ENCODE assay signal across 21 cellular contexts in genomic region chr3:18018491-18019177, GRCh38.
A peak's percentile ranks its signal among the peaks of the same experiment; 100 is the strongest.
DNase-seq lines count a peak whose midpoint lies in the region; ATAC-seq and TF ChIP-seq lines count a peak whose summit lies in the region.
"Had no signal": no experiment of that assay in that cellular context is flagged by ENCODE, and none has a peak within 500 bp of the region (broad histone marks: within the 10 kb centered on the region; RNA-seq: fewer than 3 reads in every experiment).

No MANE protein-coding gene starts in this region.

- H3K4me1 Mint-ChIP-seq in endodermal cell = peaks cover 36% of the 10 kb centered on the region
- H3K4me1 Mint-ChIP-seq: CD8-positive, alpha-beta memory T cell had no signal

- H3K27me3 ChIP-seq in DND-41 (ENCODE audit: insufficient read depth, low read length, poor library complexity) (no peaks in the 10 kb centered on the region), adipocyte (replicated peaks; ENCODE audit: control insufficient read depth, insufficient read depth, low read length) (no peaks in the 10 kb centered on the region), endodermal cell (ENCODE audit: control insufficient read depth, insufficient read depth, low read length, poor library complexity, severe bottlenecking) (no peaks in the 10 kb centered on the region), upper lobe of right lung (no peaks in the 10 kb centered on the region)

- H3K27ac Mint-ChIP-seq in endodermal cell = peak overlapping the region; percentile 25
- H3K27ac Mint-ChIP-seq: CD8-positive, alpha-beta memory T cell had no signal

- H2AFZ ChIP-seq in DND-41 (ENCODE audit: low read depth, low read length) = peak overlapping the region; percentile 42

- H3K9me3 Mint-ChIP-seq in endodermal cell = peaks cover 12% of the 10 kb centered on the region

- WGBS in endodermal cell (ENCODE audit: insufficient coverage in 1 of 2, insufficient read length in 1 of 2), 2 experiments = 44 to 63% methylated on average over 4 to 6 of the region's 6 CpGs

- H3K9ac ChIP-seq in DND-41 (ENCODE audit: low read depth, low read length) = peak overlapping the region; percentile 51
- no peak overlapping the region for H3K9ac ChIP-seq in adipocyte (ENCODE audit: low read length)
- no peak overlapping the region for H3K9ac ChIP-seq in endodermal cell (ENCODE audit: extremely low read depth, low read length, poor library complexity, severe bottlenecking)
- H3K9ac ChIP-seq: KMS-11, SK-N-SH had no signal

- peak overlapping the region; percentile 95 for H3K27ac ChIP-seq in DND-41 (ENCODE audit: low read length)
- H3K27ac ChIP-seq in endodermal cell (ENCODE audit: low read depth, low read length) = no peak overlapping the region
- H3K27ac ChIP-seq in upper lobe of right lung = no peak overlapping the region
- H3K27ac ChIP-seq: A549, KMS-11 had no signal

- ATAC-seq in DND-41 (ENCODE audit: insufficient read depth, low read depth) (peak; percentile 90), upper lobe of right lung (no peak), HG02938 (IDR thresholded peaks at IDR 0.05; ENCODE audit: unreplicated experiment) (no peak)
- ATAC-seq: A549, HepG2 had no signal

- H3K4me1 ChIP-seq in DND-41 (ENCODE audit: insufficient read depth, low read length) = peaks cover 50% of the 10 kb centered on the region
- no peaks in the 10 kb centered on the region for H3K4me1 ChIP-seq in adipocyte (ENCODE audit: control insufficient read depth, insufficient read depth, low read length)
- H3K4me1 ChIP-seq in endodermal cell (ENCODE audit: control insufficient read depth, insufficient read depth, low read length) = peaks cover 8% of the 10 kb centered on the region
- H3K4me1 ChIP-seq in upper lobe of right lung = no peaks in the 10 kb centered on the region
- H3K4me1 ChIP-seq: A549 had no signal

- peak overlapping the region; percentile 54 for H3K4me2 ChIP-seq in DND-41 (ENCODE audit: insufficient read depth, low read length)
- H3K4me2 ChIP-seq: A549, KMS-11, SK-N-SH had no signal

- intact Hi-C loops in upper lobe of right lung (cut with DNase I) = no loop called here

- H3K4me3 Mint-ChIP-seq in endodermal cell = no peak overlapping the region

- no peaks in the 10 kb centered on the region for H3K27me3 Mint-ChIP-seq in endodermal cell (ENCODE audit: insufficient read depth)

- no peaks in the 10 kb centered on the region for H3K9me3 ChIP-seq in DND-41 (ENCODE audit: insufficient read depth, low read length, severe bottlenecking)
- peaks cover 24% of the 10 kb centered on the region for H3K9me3 ChIP-seq in adipocyte (ENCODE audit: control insufficient read depth, low read length)
- H3K9me3 ChIP-seq in endodermal cell (ENCODE audit: control insufficient read depth, low read length) = peaks cover 46% of the 10 kb centered on the region
- no peaks in the 10 kb centered on the region for H3K9me3 ChIP-seq in upper lobe of right lung
- H3K9me3 ChIP-seq: A549, SK-N-SH had no signal

- peaks cover 47% of the 10 kb centered on the region for H3K36me3 Mint-ChIP-seq in endodermal cell (ENCODE audit: low read depth)
- H3K36me3 Mint-ChIP-seq: CD8-positive, alpha-beta memory T cell had no signal

- DNase-seq in DND-41 = peak; percentile 77
- peak; percentile 9 for DNase-seq in adipocyte (ENCODE audit: low read depth)
- DNase-seq in endodermal cell = no peak
- DNase-seq in putamen (ENCODE audit: low spot score) = peak; percentile 3
- DNase-seq in HuH-7.5 (ENCODE audit: low spot score) = no peak
- DNase-seq in upper lobe of right lung = no peak
- DNase-seq: C1 segment of cervical spinal cord; CD8-positive, alpha-beta memory T cell; DMS79; GOT3; MM.1S; NCI-H1092 treated with DMSO at 0.1 percent for 48 hours; NCI-H2081; NCI-H748 treated with DMSO at 0.1 percent for 48 hours; RPMI8226; SHP77 treated with DMSO at 0.1 percent for 48 hours; SK-N-SH had no signal

- H4K20me1 ChIP-seq in DND-41 (ENCODE audit: insufficient read depth, low read length) = no peaks in the 10 kb centered on the region

- H3K4me3 ChIP-seq in DND-41 (ENCODE audit: low read depth in 1 of 2, low read length in 2 of 2) (peak overlapping the region in 1 of 2 experiments; percentile 32; a peak in 2 of 4 replicates), adipocyte (ENCODE audit: low read length) (no peak overlapping the region), endodermal cell (ENCODE audit: low read length) (no peak overlapping the region), upper lobe of right lung (no peak overlapping the region)
- H3K4me3 ChIP-seq: A549 had no signal

- no peak for TF ChIP-seq CTCF in DND-41 (IDR thresholded peaks at IDR 0.05; ENCODE audit: borderline replicate concordance, extremely low read depth, low read length, poor library complexity, severe bottlenecking)
- TF ChIP-seq CTCF in endodermal cell (conservative IDR thresholded peaks at IDR 0.05) = no peak
- no peak for TF ChIP-seq CTCF in upper lobe of right lung (IDR thresholded peaks at IDR 0.05)

- H3K36me3 ChIP-seq in DND-41 (ENCODE audit: insufficient read depth, low read length) (no peaks in the 10 kb centered on the region), adipocyte (ENCODE audit: control insufficient read depth, insufficient read depth, low read length, severe bottlenecking) (no peaks in the 10 kb centered on the region), endodermal cell (ENCODE audit: control insufficient read depth, insufficient read depth, low read length) (peaks cover 8% of the 10 kb centered on the region), upper lobe of right lung (no peaks in the 10 kb centered on the region)

- H3K79me2 ChIP-seq in DND-41 (ENCODE audit: insufficient read depth, low read length) = no peaks in the 10 kb centered on the region

Comparison
In these comparisons a context has a peak if more than half of its experiments do, and no peak if none do; other contexts are left out.
1. DNase-seq: peak in DND-41 (single experiment), adipocyte (single experiment) and putamen (single experiment); none in endodermal cell (single experiment), HuH-7.5 (single experiment) and upper lobe of right lung (single experiment).